Comparison of ENCODE assay signal across 21 cellular contexts in the genomic region with DNA sequence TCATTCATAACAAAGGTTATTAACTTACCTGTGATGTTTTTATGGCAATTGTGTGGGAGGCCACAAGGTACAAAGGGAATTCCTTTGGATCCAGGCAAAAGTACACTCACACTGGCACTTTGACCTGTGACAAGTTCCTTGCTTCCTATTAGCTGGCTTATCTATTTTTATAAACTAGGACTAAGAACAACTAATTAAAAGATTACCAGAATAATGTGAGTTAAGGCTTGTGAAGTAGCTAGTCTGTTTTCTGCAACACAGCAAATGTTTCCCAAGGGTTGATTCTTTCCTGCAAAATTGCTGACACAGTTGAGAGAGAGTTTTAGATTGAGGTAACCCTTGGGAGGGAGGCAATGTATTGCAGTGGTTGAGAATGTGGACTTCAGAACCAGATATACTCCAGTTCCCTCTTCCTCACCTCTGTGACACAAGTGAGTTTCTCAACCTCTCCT.
DNase-seq lines count a peak whose midpoint lies in the region; ATAC-seq, FAIRE-seq and TF ChIP-seq lines count a peak whose summit lies in the region.
"Had no signal": no experiment of that assay in that cellular context is flagged by ENCODE, and none has a peak within 500 bp of the region (broad histone marks: within the 10 kb centered on the region; RNA-seq: fewer than 3 reads in every experiment).

No MANE protein-coding gene starts in this region.

- H3K4me2 ChIP-seq in HCT116 (ENCODE audit: low read length) (peak overlapping the region; percentile 53; the same call in 1 of the 2 replicates), K562 (ENCODE audit: insufficient read depth, low read length) (no peak overlapping the region), GM23248 (ENCODE audit: unreplicated experiment) (no peak overlapping the region), mesendoderm (ENCODE audit: low read length) (no peak overlapping the region)

- H3K56ac ChIP-seq in mesendoderm (ENCODE audit: low read length): no peak overlapping the region

- no peaks in the 10 kb centered on the region for H3F3A ChIP-seq in GM23248 (ENCODE audit: insufficient read depth)

- H2BK120ac ChIP-seq in mesendoderm (ENCODE audit: low read depth, low read length): no peak overlapping the region

- H3K9ac ChIP-seq in HCT116 (ENCODE audit: low read length) (no peak overlapping the region), K562 (ENCODE audit: insufficient read depth in 1 of 2, low read depth in 2 of 2, low read length in 2 of 2) (no peak overlapping the region), GM23248 (no peak overlapping the region), mesendoderm (ENCODE audit: low read length) (no peak overlapping the region)

- no peak for TF ChIP-seq EP300 in K562 (IDR thresholded peaks at IDR 0.05; ENCODE audit: low read length)

- H4K5ac ChIP-seq in mesendoderm (ENCODE audit: low read length): no peak overlapping the region

- no peaks in the 10 kb centered on the region for H3K27me3 ChIP-seq in HCT116 (ENCODE audit: insufficient read depth, low read length)
- H3K27me3 ChIP-seq in K562 (ENCODE audit: control insufficient read depth in 2 of 2, insufficient read depth in 2 of 2, low read length in 2 of 2): no peaks in the 10 kb centered on the region
- no peaks in the 10 kb centered on the region for H3K27me3 ChIP-seq in GM23248 (replicated peaks; ENCODE audit: insufficient read depth)
- H3K27me3 ChIP-seq in mesendoderm (ENCODE audit: insufficient read depth, low read length, poor library complexity): no peaks in the 10 kb centered on the region
- H3K27me3 ChIP-seq: MG63 had no signal

- TF ChIP-seq RAD21 in HCT116 (IDR thresholded peaks at IDR 0.05; ENCODE audit: low read depth): no peak
- TF ChIP-seq RAD21 in K562 (CRISPR knock-in tag; conservative IDR thresholded peaks at IDR 0.05 in 1 of 2, IDR thresholded peaks at IDR 0.05 in 1 of 2): no peak

- no peak overlapping the region for H2AFZ ChIP-seq in HCT116 (ENCODE audit: low read depth, low read length, poor library complexity, severe bottlenecking)
- no peak overlapping the region for H2AFZ ChIP-seq in K562 (ENCODE audit: low read depth, low read length)
- H2AFZ ChIP-seq in GM23248: no peak overlapping the region

- H3K36me3 ChIP-seq in HCT116 (ENCODE audit: control insufficient read depth in 1 of 2, insufficient read depth in 2 of 2, low read length in 2 of 2) (no peaks in the 10 kb centered on the region), K562 (ENCODE audit: control insufficient read depth, insufficient read depth, low read length) (no peaks in the 10 kb centered on the region), GM23248 (ENCODE audit: low read depth) (no peaks in the 10 kb centered on the region), mesendoderm (ENCODE audit: control insufficient read depth, insufficient read depth, low read length) (no peaks in the 10 kb centered on the region)
- H3K36me3 ChIP-seq: MG63 had no signal

- no peaks in the 10 kb centered on the region for H3K9me2 ChIP-seq in HCT116 (ENCODE audit: insufficient read depth)
- H3K9me2 ChIP-seq in GM23248 (ENCODE audit: insufficient read depth): no peaks in the 10 kb centered on the region

- DNase-seq in HCT116 (ENCODE audit: low read depth, low spot score) (no peak), K562 (ENCODE audit: extremely low read depth in 1 of 4, low spot score in 3 of 4) (no peak), left lobe of liver (ENCODE audit: low spot score) (no peak), retinal pigment epithelial cell (ENCODE audit: low read depth) (peak; percentile 9), GM23248 (no peak), iPS-NIHi7 (ENCODE audit: extremely low spot score) (no peak), mesendoderm (no peak)
- DNase-seq: DMS53, GF-D8, H7, HFFc6, Kasumi-1, MG63, NCI-H1417, NCI-H187, NCI-H446, NCI-H526 had no signal

- CTCF ChIA-PET in HCT116 (lab: Charles Lee) (no interaction called here), K562 (lab: Yijun Ruan, JAX; ENCODE audit: low intra/inter-chr PET ratio) (no interaction called here)

- no TSS peak for BruUV-seq in HCT116 (replicated peaks; lab: Mats Ljungman, UMichigan)
- BruUV-seq in K562 (replicated peaks; lab: Mats Ljungman, UMichigan): no TSS peak

- ATAC-seq in HCT116: no peak
- ATAC-seq in K562: no peak
- ATAC-seq in left lobe of liver: peak; percentile 83
- no peak for ATAC-seq in HG03457 (IDR thresholded peaks at IDR 0.05; ENCODE audit: unreplicated experiment)
- ATAC-seq: Right ventricle myocardium inferior had no signal

- TF ChIP-seq CTCF in HCT116 (IDR thresholded peaks at IDR 0.05 in 2 of 3, conservative IDR thresholded peaks at IDR 0.05 in 1 of 3; ENCODE audit: borderline replicate concordance in 1 of 3, insufficient read depth in 1 of 3, low read depth in 2 of 3, low read length in 2 of 3) (no peak), K562 (IDR thresholded peaks at IDR 0.05 in 2 of 3, conservative IDR thresholded peaks at IDR 0.05 in 1 of 3; ENCODE audit: insufficient read depth in 2 of 3, low read depth in 1 of 3, low read length in 3 of 3) (no peak), retinal pigment epithelial cell (conservative IDR thresholded peaks at IDR 0.05; ENCODE audit: low read depth, low read length) (no peak)

- FAIRE-seq in K562 (lab: Jason Lieb, UNC): no peak
- FAIRE-seq: A204.1, D721Med had no signal

- intact Hi-C loops in HCT116 (cut with micrococcal nuclease) (no loop called here), K562 (cut with micrococcal nuclease) (no loop called here)

- H3K4ac ChIP-seq in mesendoderm (ENCODE audit: low read depth, low read length): no peak overlapping the region

- no peak overlapping the region for H4K8ac ChIP-seq in mesendoderm (ENCODE audit: low read depth, low read length)

- H3K79me2 ChIP-seq in HCT116 (ENCODE audit: insufficient read depth, low read length) (no peaks in the 10 kb centered on the region), K562 (ENCODE audit: control insufficient read depth, insufficient read depth, low read length) (no peaks in the 10 kb centered on the region), GM23248 (ENCODE audit: insufficient read depth) (no peaks in the 10 kb centered on the region), mesendoderm (ENCODE audit: control insufficient read depth, insufficient read depth, low read length) (no peaks in the 10 kb centered on the region)

- H3K79me1 ChIP-seq in mesendoderm (ENCODE audit: low read length): no peaks in the 10 kb centered on the region

- no peak overlapping the region for H2AK5ac ChIP-seq in mesendoderm (ENCODE audit: low read length)

- H3K4me1 ChIP-seq in HCT116 (ENCODE audit: control insufficient read depth in 1 of 2, insufficient read depth in 2 of 2, low read length in 2 of 2): peaks cover 8 to 14% of the 10 kb centered on the region in 2 experiments; a peak in 3 of 4 replicates
- no peaks in the 10 kb centered on the region for H3K4me1 ChIP-seq in K562 (replicated peaks in 1 of 2; ENCODE audit: control insufficient read depth in 2 of 2, insufficient read depth in 2 of 2, low read length in 2 of 2)
- H3K4me1 ChIP-seq in GM23248 (ENCODE audit: insufficient read depth): no peaks in the 10 kb centered on the region
- H3K4me1 ChIP-seq in mesendoderm (ENCODE audit: control insufficient read depth, low read depth, low read length): no peaks in the 10 kb centered on the region

- in situ Hi-C loops in K562 (cut with MboI) (no loop called here), GM23248 (cut with MboI) (no loop called here)

- RAD21 ChIA-PET in HCT116 (lab: Charles Lee; ENCODE audit: low non-redundant PET in 1 of 2, low total read pairs in 2 of 2, uncharacterized antibody in 2 of 2, unreplicated experiment in 2 of 2): no interaction called here

- H3K27ac ChIP-seq in HCT116 (ENCODE audit: low read depth, low read length) (no peak overlapping the region), K562 (ENCODE audit: extremely low read depth, low read depth, low read length) (no peak overlapping the region), GM23248 (no peak overlapping the region), mesendoderm (ENCODE audit: low read depth, low read length) (no peak overlapping the region)

- H2BK15ac ChIP-seq in mesendoderm (replicated peaks; ENCODE audit: low read depth): no peak overlapping the region

- H4K20me1 ChIP-seq in HCT116 (ENCODE audit: insufficient read depth) (no peaks in the 10 kb centered on the region), K562 (replicated peaks; ENCODE audit: control insufficient read depth, insufficient read depth, low read length) (no peaks in the 10 kb centered on the region), GM23248 (ENCODE audit: insufficient read depth) (no peaks in the 10 kb centered on the region)

- TF ChIP-seq POLR2A in HCT116 (IDR thresholded peaks at IDR 0.05; ENCODE audit: borderline replicate concordance, extremely low read depth, insufficient read depth, insufficient read length) (no peak), K562 (conservative IDR thresholded peaks at IDR 0.05) (no peak)

- no peak overlapping the region for H3K18ac ChIP-seq in mesendoderm (ENCODE audit: low read length)

- H3K4me3 ChIP-seq in HCT116 (replicated peaks in 1 of 2; ENCODE audit: low read depth in 1 of 2, low read length in 2 of 2) (no peak overlapping the region), K562 (no peak overlapping the region), retinal pigment epithelial cell (ENCODE audit: low read length) (no peak overlapping the region), GM23248 (no peak overlapping the region), mesendoderm (ENCODE audit: low read length) (no peak overlapping the region)
- H3K4me3 ChIP-seq: MG63 had no signal

- H3K9me3 ChIP-seq in HCT116 (ENCODE audit: control insufficient read depth in 1 of 2, insufficient read depth in 1 of 2, low read depth in 1 of 2, low read length in 2 of 2): no peaks in the 10 kb centered on the region
- H3K9me3 ChIP-seq in K562 (replicated peaks; ENCODE audit: control insufficient read depth, insufficient read depth, low read depth, low read length): no peaks in the 10 kb centered on the region
- no peaks in the 10 kb centered on the region for H3K9me3 ChIP-seq in GM23248 (ENCODE audit: low read depth)
- H3K9me3 ChIP-seq: MG63 had no signal

- POLR2A ChIA-PET in HCT116 (lab: Charles Lee): no interaction called here
- POLR2A ChIA-PET in K562 (lab: Yijun Ruan, JAX): no interaction called here

- no peak overlapping the region for H2BK5ac ChIP-seq in mesendoderm (ENCODE audit: low read length)

- H3K9me1 ChIP-seq in K562 (ENCODE audit: control insufficient read depth, insufficient read depth, low read length): no peaks in the 10 kb centered on the region

- no peak overlapping the region for H3K23ac ChIP-seq in mesendoderm (ENCODE audit: low read length)

TF ChIP-seq in HCT116, 20 proteins besides CTCF, POLR2A, EP300 and RAD21 (continues in another document):
- TF ChIP-seq POLR2AphosphoS5 (IDR thresholded peaks at IDR 0.05; ENCODE audit: low read depth, low read length): no peak

TF ChIP-seq in K562, 482 proteins besides CTCF, POLR2A, EP300 and RAD21:
- TF ChIP-seq ZNF316 (IDR thresholded peaks at IDR 0.05): peak; percentile 52; the same call in 1 of the 2 replicates
- no peak for TF ChIP-seq NONO (IDR thresholded peaks at IDR 0.05; ENCODE audit: low read depth in 2 of 2, low read length in 1 of 2)
- peak; percentile 14; the same call in 1 of the 2 replicates for TF ChIP-seq C11orf30 (IDR thresholded peaks at IDR 0.05; ENCODE audit: low read depth)
TF ChIP-seq in K562: peak in this region for 2.
